9 cellular contexts compared by ENCODE assay signal in the genomic region with DNA sequence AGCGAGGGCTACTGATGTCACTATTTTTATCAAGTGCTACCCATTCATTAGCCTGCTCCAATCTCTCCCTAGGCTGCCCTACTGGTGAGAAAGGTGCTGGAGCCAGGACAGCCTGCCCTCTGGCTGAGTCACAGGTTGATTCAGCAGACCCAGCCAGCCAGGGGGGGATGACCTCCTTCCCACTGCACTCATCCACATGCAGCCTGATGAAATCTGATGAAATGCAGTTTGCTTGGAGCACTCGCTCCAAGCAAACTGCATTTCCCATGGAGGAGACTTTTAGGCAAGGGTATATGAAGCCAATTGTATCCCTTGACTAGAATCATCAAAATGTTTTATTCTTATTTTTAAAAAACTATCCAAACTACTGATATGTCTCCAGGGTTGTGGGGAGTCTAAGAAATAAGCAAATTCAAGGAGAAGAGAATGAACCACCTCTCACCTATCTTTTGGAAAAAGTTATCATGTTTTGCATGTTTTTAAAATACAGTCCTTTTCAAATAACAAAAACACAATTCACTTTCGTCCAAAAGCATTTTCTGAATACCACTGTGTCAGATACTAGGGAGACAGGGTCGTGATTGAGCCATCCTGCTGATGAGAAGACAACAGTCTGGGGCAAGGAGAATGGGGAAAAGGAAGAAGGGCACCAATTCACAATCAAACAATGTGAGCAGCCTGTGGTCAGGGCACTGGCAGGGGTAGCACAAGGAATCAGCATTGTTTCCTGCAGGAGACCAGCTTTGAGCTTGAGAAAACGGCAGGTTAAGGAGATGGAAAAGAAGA.
DNase-seq lines count a peak whose midpoint lies in the region; ATAC-seq and TF ChIP-seq lines count a peak whose summit lies in the region.
"Had no signal": no experiment of that assay in that cellular context is flagged by ENCODE, and none has a peak within 500 bp of the region (broad histone marks: within the 10 kb centered on the region; RNA-seq: fewer than 3 reads in every experiment).

No MANE protein-coding gene starts in this region.

- ATAC-seq in left ventricle myocardium superior (peak; percentile 99), GM18517 (IDR thresholded peaks at IDR 0.05; ENCODE audit: unreplicated experiment) (no peak), GM19023 (IDR thresholded peaks at IDR 0.05; ENCODE audit: unreplicated experiment) (no peak)
- ATAC-seq in stimulated activated naive B cell treated with anti-CD40 and anti-IgM and Interleukin-4, amounts not matched to agents 10 μg/mL and 1 μg/mL and 100 μg/mL, for 72 hours (replicated peaks): no peak

- DNase-seq in HFFc6 (peak; percentile 87), amniotic epithelial cell (ENCODE audit: low read depth) (peak; percentile 95), left ventricle myocardium superior (peak; percentile 74)
- no peak for DNase-seq in stimulated activated naive B cell treated with anti-CD40 and anti-IgM and Interleukin-4, amounts not matched to agents 10 μg/mL and 1 μg/mL and 100 μg/mL, for 72 hours
- DNase-seq in activated naive CD4-positive, alpha-beta T cell (lab: John Stamatoyannopoulos, UW): no peak
- no peak for DNase-seq in stimulated activated naive CD4-positive, alpha-beta T cell treated with Interleukin-2 at 50 U/mL for 16 hours (lab: John Stamatoyannopoulos, UW)
- DNase-seq: activated CD4-positive, CD25-positive, alpha-beta regulatory T cell treated with anti-CD3 and anti-CD28 coated beads, Interleukin-2, amount 50 U/mL, for 72 hours had no signal

- intact Hi-C loops in left ventricle myocardium superior (cut with micrococcal nuclease): no loop called here

- TF ChIP-seq CTCF in HFFc6 (IDR thresholded peaks at IDR 0.05): peak; percentile 46

- H3K4me3 Mint-ChIP-seq in HFFc6: no peak overlapping the region
- no peak overlapping the region for H3K4me3 Mint-ChIP-seq in stimulated activated naive B cell treated with anti-CD40 and anti-IgM and Interleukin-4, amounts not matched to agents 10 μg/mL and 1 μg/mL and 100 μg/mL, for 72 hours

- peak overlapping the region; percentile 75 for H3K27ac Mint-ChIP-seq in HFFc6
- H3K27ac Mint-ChIP-seq in stimulated activated naive B cell treated with anti-CD40 and anti-IgM and Interleukin-4, amounts not matched to agents 10 μg/mL and 1 μg/mL and 100 μg/mL, for 72 hours: peak overlapping the region; percentile 85

- H3K4me1 Mint-ChIP-seq in HFFc6 (ENCODE audit: low read depth): peaks cover 55% of the 10 kb centered on the region
- peaks cover 28 to 49% of the 10 kb centered on the region in 2 donors for H3K4me1 Mint-ChIP-seq in stimulated activated naive B cell treated with anti-CD40 and anti-IgM and Interleukin-4, amounts not matched to agents 10 μg/mL and 1 μg/mL and 100 μg/mL, for 72 hours

- H3K27me3 Mint-ChIP-seq in HFFc6 (ENCODE audit: insufficient read depth): no peaks in the 10 kb centered on the region
- H3K27me3 Mint-ChIP-seq in stimulated activated naive B cell treated with anti-CD40 and anti-IgM and Interleukin-4, amounts not matched to agents 10 μg/mL and 1 μg/mL and 100 μg/mL, for 72 hours: no peaks in the 10 kb centered on the region

- no peaks in the 10 kb centered on the region for H3K36me3 Mint-ChIP-seq in HFFc6 (ENCODE audit: low read depth)
- peaks cover 11 to 28% of the 10 kb centered on the region in 2 donors for H3K36me3 Mint-ChIP-seq in stimulated activated naive B cell treated with anti-CD40 and anti-IgM and Interleukin-4, amounts not matched to agents 10 μg/mL and 1 μg/mL and 100 μg/mL, for 72 hours

- H3K9me3 Mint-ChIP-seq in HFFc6: no peaks in the 10 kb centered on the region
- no peaks in the 10 kb centered on the region for H3K9me3 Mint-ChIP-seq in stimulated activated naive B cell treated with anti-CD40 and anti-IgM and Interleukin-4, amounts not matched to agents 10 μg/mL and 1 μg/mL and 100 μg/mL, for 72 hours

Comparison
In these comparisons a context has a peak if more than half of its experiments do, and no peak if none do; other contexts are left out.
1. DNase-seq: peak in HFFc6 (single experiment), amniotic epithelial cell (single experiment) and left ventricle myocardium superior (single experiment); none in stimulated activated naive B cell treated with anti-CD40 and anti-IgM and Interleukin-4, amounts not matched to agents 10 μg/mL and 1 μg/mL and 100 μg/mL, for 72 hours (single experiment), activated naive CD4-positive, alpha-beta T cell (0 of 4) and stimulated activated naive CD4-positive, alpha-beta T cell treated with Interleukin-2 at 50 U/mL for 16 hours (single experiment).